In genomic region chr2:1717129-1717528, GRCh38 we compare ENCODE assay signal across 11 cellular contexts. TPM values are rescaled to one million over a fixed set of nuclear protein-coding genes. Genes with fewer than 3 reads are reported as not detected.
DNase-seq lines count a peak whose midpoint lies in the region; ATAC-seq, FAIRE-seq and TF ChIP-seq lines count a peak whose summit lies in the region.
"Had no signal": no experiment of that assay in that cellular context is flagged by ENCODE, and none has a peak within 500 bp of the region (broad histone marks: within the 10 kb centered on the region; RNA-seq: fewer than 3 reads in every experiment).

No MANE protein-coding gene starts in this region.

- ATAC-seq in WTC11 (no peak), HG03135 (IDR thresholded peaks at IDR 0.05; ENCODE audit: unreplicated experiment) (no peak)
- ATAC-seq in activated naive CD4-positive, alpha-beta T cell treated with anti-CD3 and anti-CD28 coated beads, Interleukin-2, amount 50 U/mL, for 72 hours, result no peak

- H3K36me3 ChIP-seq in tibial nerve, result no peaks in the 10 kb centered on the region

- POLR2A ChIA-PET in WTC11 (lab: Charles Lee), result no interaction called here

- H3K36me3 Mint-ChIP-seq in WTC11 (no peaks in the 10 kb centered on the region), nephron (ENCODE audit: low read depth) (peaks cover 4% of the 10 kb centered on the region)
- no peaks in the 10 kb centered on the region for H3K36me3 Mint-ChIP-seq in activated naive CD4-positive, alpha-beta T cell treated with anti-CD3 and anti-CD28 coated beads, Interleukin-2, amount 50 U/mL, for 72 hours

- TF ChIP-seq CTCF in WTC11 (IDR thresholded peaks at IDR 0.05) (no peak), nephron (IDR thresholded peaks at IDR 0.05; ENCODE audit: unreplicated experiment in 3 of 3) (no peak), tibial nerve (IDR thresholded peaks at IDR 0.05) (no peak)

- H3K27me3 Mint-ChIP-seq in WTC11 (ENCODE audit: low read depth), result no peaks in the 10 kb centered on the region
- H3K27me3 Mint-ChIP-seq in nephron (ENCODE audit: low read depth), result no peaks in the 10 kb centered on the region

- peak in 1 of 2 donors; percentile 48 for TF ChIP-seq EP300 in tibial nerve (IDR thresholded peaks at IDR 0.05)

- H3K4me3 Mint-ChIP-seq in WTC11, result no peak overlapping the region
- H3K4me3 Mint-ChIP-seq in nephron, result no peak overlapping the region
- H3K4me3 Mint-ChIP-seq: stimulated activated naive CD8-positive, alpha-beta T cell treated with anti-CD3 and anti-CD28 coated beads, Interleukin-15, Interleukin-2, amounts not matched to agents 100 ng/mL and 50 ng/mL, for 24 hours had no signal

- peak; percentile 42 for FAIRE-seq in frontal cortex (lab: Jason Lieb, UNC)
- FAIRE-seq: G401.6 had no signal

- DNase-seq in WTC11 (ENCODE audit: low spot score) (no peak), frontal cortex (ENCODE audit: low spot score in 2 of 2) (peak; percentile 45 to 57), tibial nerve (ENCODE audit: low spot score in 2 of 2) (no peak), UCSD-AML1 (lab: John Stamatoyannopoulos, UW; ENCODE audit: unreplicated experiment) (no peak), middle frontal gyrus (ENCODE audit: extremely low spot score, low spot score) (no peak)
- DNase-seq in activated naive CD4-positive, alpha-beta T cell treated with anti-CD3 and anti-CD28 coated beads, Interleukin-2, amount 50 U/mL, for 72 hours (ENCODE audit: low spot score in 2 of 2), result no peak

- H3K4me1 ChIP-seq in tibial nerve, result peaks cover 0 to 83% (median 30%) of the 10 kb centered on the region in 4 donors

- no peaks in the 10 kb centered on the region for H3K9me3 Mint-ChIP-seq in WTC11
- no peaks in the 10 kb centered on the region for H3K9me3 Mint-ChIP-seq in nephron
- peaks cover 6 to 11% of the 10 kb centered on the region in 2 donors for H3K9me3 Mint-ChIP-seq in activated naive CD4-positive, alpha-beta T cell treated with anti-CD3 and anti-CD28 coated beads, Interleukin-2, amount 50 U/mL, for 72 hours
- H3K9me3 Mint-ChIP-seq: stimulated activated naive CD8-positive, alpha-beta T cell treated with anti-CD3 and anti-CD28 coated beads, Interleukin-15, Interleukin-2, amounts not matched to agents 100 ng/mL and 50 ng/mL, for 24 hours had no signal

- no peaks in the 10 kb centered on the region for H3K27me3 ChIP-seq in tibial nerve

- 40 to 48% methylated on average over 9 of the region's 9 CpGs for WGBS in tibial nerve, 2 donors

- CTCF ChIA-PET in WTC11 (lab: Charles Lee), result interaction anchor here (1.0 kb wide), 1 partner anchor 53 kb away, joined by 3 read pairs; no protein-coding TSS in a partner anchor

- TF ChIP-seq POLR2A in tibial nerve (IDR thresholded peaks at IDR 0.05), result no peak

- no peaks in the 10 kb centered on the region for H3K9me3 ChIP-seq in tibial nerve

- peak overlapping the region in 3 of 4 donors; percentile 5 to 71 (median 26) for H3K27ac ChIP-seq in tibial nerve
- H3K27ac ChIP-seq: SK-N-MC had no signal

- H3K4me3 ChIP-seq in tibial nerve, result no peak overlapping the region
- H3K4me3 ChIP-seq: SK-N-MC had no signal

- H3K4me1 Mint-ChIP-seq in WTC11, result peaks cover 50% of the 10 kb centered on the region
- peaks cover 48% of the 10 kb centered on the region for H3K4me1 Mint-ChIP-seq in nephron

- H3K27ac Mint-ChIP-seq in WTC11 (0 out of 2 replicates have a peak overlapping the region, but pooled peaks have one; percentile 13), nephron (peak overlapping the region; percentile 17 to 49 (median 33))
- no peak overlapping the region for H3K27ac Mint-ChIP-seq in activated naive CD4-positive, alpha-beta T cell treated with anti-CD3 and anti-CD28 coated beads, Interleukin-2, amount 50 U/mL, for 72 hours
- H3K27ac Mint-ChIP-seq: stimulated activated naive CD8-positive, alpha-beta T cell treated with anti-CD3 and anti-CD28 coated beads, Interleukin-15, Interleukin-2, amounts not matched to agents 100 ng/mL and 50 ng/mL, for 24 hours had no signal

TF ChIP-seq in WTC11, 78 proteins besides CTCF, POLR2A, EP300 and RAD21:
- no peak for TF ChIP-seq USF2 (CRISPR knock-in tag; IDR thresholded peaks at IDR 0.05)
- no peak for TF ChIP-seq ATF2 (CRISPR knock-in tag; IDR thresholded peaks at IDR 0.05; ENCODE audit: borderline replicate concordance, low read depth)
- TF ChIP-seq CBFB (CRISPR knock-in tag; IDR thresholded peaks at IDR 0.05; ENCODE audit: low read depth), result no peak
- TF ChIP-seq ETV6 (CRISPR knock-in tag; IDR thresholded peaks at IDR 0.05), result no peak
- TF ChIP-seq USF1 (CRISPR knock-in tag; IDR thresholded peaks at IDR 0.05), result no peak
- no peak for TF ChIP-seq IRF1 (CRISPR knock-in tag; IDR thresholded peaks at IDR 0.05)
- no peak for TF ChIP-seq KAT7 (CRISPR knock-in tag; IDR thresholded peaks at IDR 0.05; ENCODE audit: borderline replicate concordance)
- TF ChIP-seq JUN (CRISPR knock-in tag; IDR thresholded peaks at IDR 0.05), result no peak
- no peak for TF ChIP-seq TEAD4 (CRISPR knock-in tag; IDR thresholded peaks at IDR 0.05)
- no peak for TF ChIP-seq AFF4 (CRISPR knock-in tag; IDR thresholded peaks at IDR 0.05; ENCODE audit: borderline replicate concordance)
- TF ChIP-seq MLX (CRISPR knock-in tag; IDR thresholded peaks at IDR 0.05), result no peak
- no peak for TF ChIP-seq NR3C1 (CRISPR knock-in tag; conservative IDR thresholded peaks at IDR 0.05; ENCODE audit: low read depth)

RNA-seq across cellular contexts. Expression of gene PXDN, which starts 27.2 kb away (rescaled TPM):
- total RNA-seq in WTC11 (2021), result 146 to 166 TPM (median 157 TPM) in 3 replicates
- 21.6 TPM for total RNA-seq in frontal cortex
- 10 to 100 TPM; 40.4 to 72.6 (median 52.4) TPM for total RNA-seq in tibial nerve
- under 1 TPM; 0.14 to 0.32 TPM for total RNA-seq in activated naive CD4-positive, alpha-beta T cell treated with anti-CD3 and anti-CD28 coated beads, Interleukin-2, amount 50 U/mL, for 72 hours

Comparison
In these comparisons a context has a peak if more than half of its experiments do, and no peak if none do; other contexts are left out.
1. DNase-seq: peak in frontal cortex (2 of 2); none in WTC11 (single experiment), tibial nerve (0 of 2), UCSD-AML1 (single experiment), activated naive CD4-positive, alpha-beta T cell treated with anti-CD3 and anti-CD28 coated beads, Interleukin-2, amount 50 U/mL, for 72 hours (0 of 2) and middle frontal gyrus (single experiment).
2. H3K27ac Mint-ChIP-seq: peak in WTC11 (single experiment) and nephron (3 of 3); none in activated naive CD4-positive, alpha-beta T cell treated with anti-CD3 and anti-CD28 coated beads, Interleukin-2, amount 50 U/mL, for 72 hours (0 of 2).
3. RNA of gene PXDN, which starts 27.2 kb away (total RNA-seq): 146 to 166 TPM in WTC11, 40.4 to 72.6 TPM in tibial nerve and 21.6 TPM in frontal cortex (single experiment); 0.14 to 0.32 TPM in activated naive CD4-positive, alpha-beta T cell treated with anti-CD3 and anti-CD28 coated beads, Interleukin-2, amount 50 U/mL, for 72 hours; every median in the first group is over 10 times any median in the second.